Comparison of ENCODE assay signal across 8 cellular contexts in the genomic region with DNA sequence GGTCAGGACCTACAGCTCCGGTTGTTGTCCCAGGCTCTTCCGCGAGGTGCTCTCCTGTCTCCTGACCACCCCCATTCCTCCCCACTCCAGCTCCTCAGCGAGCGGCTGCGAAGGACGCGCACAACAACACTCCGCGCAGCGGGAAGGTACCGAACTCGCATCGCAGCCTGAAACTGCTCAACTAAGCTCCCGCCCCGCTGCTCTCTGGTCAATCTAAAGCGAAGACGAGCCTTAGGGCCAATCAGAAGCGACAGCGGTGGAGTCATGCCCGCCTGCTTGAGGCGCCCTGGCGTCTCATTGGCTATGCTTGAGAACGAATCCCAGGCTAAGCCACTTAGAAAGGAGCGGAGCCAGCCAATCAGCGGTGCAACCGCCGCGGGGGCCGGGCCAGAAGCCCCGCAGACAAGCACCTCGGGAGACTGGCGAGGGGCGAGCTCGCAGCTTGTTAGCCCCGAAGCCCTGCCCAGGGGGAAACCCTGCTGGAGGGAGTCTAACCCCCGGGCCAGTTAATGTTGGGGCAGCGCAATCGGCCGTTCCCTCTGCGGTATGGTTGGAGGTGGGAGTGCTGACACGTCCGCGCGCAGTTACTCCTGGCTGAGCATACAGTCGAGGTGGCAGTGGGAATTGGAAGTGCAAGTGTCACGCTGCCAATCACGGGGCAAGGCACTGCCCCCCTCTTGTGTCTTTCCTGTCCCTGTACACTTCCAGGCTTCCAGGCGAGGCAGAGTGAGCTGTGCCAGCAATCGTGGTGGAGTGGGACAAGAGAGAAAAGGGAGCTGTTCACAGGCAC. TPM values are rescaled to one million over a fixed set of nuclear protein-coding genes. Genes with fewer than 3 reads are reported as not detected.
DNase-seq lines count a peak whose midpoint lies in the region; ATAC-seq, FAIRE-seq and TF ChIP-seq lines count a peak whose summit lies in the region.

No MANE protein-coding gene starts in this region.

- in situ Hi-C loops in GM18951 (cut with MboI; ENCODE audit: low sequenced_read_pairs, unreplicated experiment): no loop called here

- TF ChIP-seq CTCF in kidney (IDR thresholded peaks at IDR 0.05; ENCODE audit: borderline replicate concordance, extremely low read depth, insufficient read depth): no peak

- H3K9ac ChIP-seq in kidney (ENCODE audit: low read length in 2 of 2): peak overlapping the region; percentile 55 to 77

- peak; percentile 91 for FAIRE-seq in kidney (lab: Jason Lieb, UNC)

- H3K27ac ChIP-seq in kidney (ENCODE audit: low read depth in 2 of 2, low read length in 2 of 2): no peak overlapping the region

- intact Hi-C loops in kidney (cut with DNase I): no loop called here

- H3K4me1 ChIP-seq in kidney (ENCODE audit: control insufficient read depth in 1 of 2, insufficient read depth in 1 of 2, low read depth in 1 of 2, low read length in 2 of 2): peaks cover 0 to 8% of the 10 kb centered on the region in 2 donors

- no peaks in the 10 kb centered on the region for H3K36me3 ChIP-seq in kidney (ENCODE audit: control insufficient read depth in 1 of 2, insufficient read depth in 2 of 2, low read length in 2 of 2)

- H3K4me3 ChIP-seq in kidney (ENCODE audit: low read length in 2 of 2): peak overlapping the region; percentile 55 to 81

- peak; percentile 78 for TF ChIP-seq POLR2A in GM18951 (IDR thresholded peaks at IDR 0.05; ENCODE audit: extremely low read depth, insufficient read depth, insufficient read length)

- peak; percentile 97 for DNase-seq in AG08396 (ENCODE audit: low spot score)
- peak; percentile 97 for DNase-seq in NCI-H226
- peak; percentile 92 for DNase-seq in activated CD4-positive, CD25-positive, alpha-beta regulatory T cell treated with anti-CD3 and anti-CD28 coated beads, Interleukin-2, amount 50 U/mL, for 16 hours (ENCODE audit: low read depth, low spot score)
- peak; percentile 96 to 97 for DNase-seq in cerebellar nuclear complex (lab: John Stamatoyannopoulos, UW)
- peak; percentile 97 for DNase-seq in kidney
- DNase-seq in stimulated activated CD4-positive, alpha-beta T cell treated with anti-CD3 and anti-CD28 coated beads, Interleukin-15, amount 100 ng/mL, for 24 hours: peak; percentile 96

- ATAC-seq in HG03175 (IDR thresholded peaks at IDR 0.05; ENCODE audit: unreplicated experiment): peak; percentile 98

- H3K9me3 ChIP-seq in kidney (ENCODE audit: control insufficient read depth in 1 of 2, low read length in 2 of 2): no peaks in the 10 kb centered on the region

RNA-seq across cellular contexts. Expression of a gene that starts 1.9 kb away (rescaled TPM):
- total RNA-seq in kidney: 1.8 TPM
- polyA plus RNA-seq in kidney (ENCODE audit: insufficient read depth, low read depth, low replicate concordance): not detected

RNA-seq across cellular contexts. Expression of a gene that starts 15.4 kb away (rescaled TPM):
- 40.8 TPM for total RNA-seq in kidney
- polyA plus RNA-seq in kidney (ENCODE audit: insufficient read depth, low read depth, low replicate concordance): 14.8 TPM

RNA-seq across cellular contexts. Expression of a gene that starts 36.1 kb away (rescaled TPM):
- total RNA-seq in kidney: not detected
- 0.32 TPM for polyA plus RNA-seq in kidney (ENCODE audit: insufficient read depth, low read depth, low replicate concordance)

RNA-seq across cellular contexts. Expression of a gene that starts 39.8 kb away (rescaled TPM):
- 22.3 TPM for total RNA-seq in kidney
- polyA plus RNA-seq in kidney (ENCODE audit: insufficient read depth, low read depth, low replicate concordance): 26.0 TPM

RNA-seq across cellular contexts. Expression of a gene that starts 42.8 kb away (rescaled TPM):
- total RNA-seq in kidney: 27.4 TPM
- polyA plus RNA-seq in kidney (ENCODE audit: insufficient read depth, low read depth, low replicate concordance): 47.7 TPM
